ENCODE assay signal across 1 cellular context in the genomic region with DNA sequence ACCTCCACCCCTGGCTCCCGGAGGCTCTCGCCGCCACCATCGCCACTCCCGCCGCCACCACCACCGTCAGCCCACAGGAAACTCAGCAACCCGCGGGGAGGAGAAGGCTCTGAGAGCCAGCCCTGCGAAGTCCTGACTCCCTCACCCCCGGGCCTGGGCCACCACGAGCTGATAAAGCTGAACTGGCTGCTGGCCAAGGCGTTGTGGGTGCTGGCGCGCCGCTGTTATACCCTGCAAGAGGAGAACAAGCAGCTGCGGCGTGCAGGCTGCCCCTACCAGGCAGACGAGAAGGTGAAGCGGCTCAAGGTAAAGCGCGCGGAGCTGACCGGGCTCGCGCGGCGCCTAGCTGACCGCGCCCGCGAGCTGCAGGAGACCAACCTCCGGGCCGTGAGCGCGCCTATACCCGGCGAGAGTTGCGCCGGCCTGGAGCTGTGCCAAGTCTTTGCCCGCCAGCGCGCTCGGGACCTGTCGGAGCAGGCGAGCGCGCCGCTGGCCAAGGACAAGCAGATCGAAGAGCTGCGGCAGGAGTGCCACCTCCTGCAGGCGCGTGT. TPM values are rescaled to one million over a fixed set of nuclear protein-coding genes. Genes with fewer than 3 reads are reported as not detected.
"Had no signal": no experiment of that assay in that cellular context is flagged by ENCODE, and none has a peak within 500 bp of the region (broad histone marks: within the 10 kb centered on the region; RNA-seq: fewer than 3 reads in every experiment).

No MANE protein-coding gene starts in this region.

RNA-seq across cellular contexts. Expression of a gene that starts 1.3 kb away (rescaled TPM):
- total RNA-seq: bronchial epithelial cell had no signal
